In the genomic region with DNA sequence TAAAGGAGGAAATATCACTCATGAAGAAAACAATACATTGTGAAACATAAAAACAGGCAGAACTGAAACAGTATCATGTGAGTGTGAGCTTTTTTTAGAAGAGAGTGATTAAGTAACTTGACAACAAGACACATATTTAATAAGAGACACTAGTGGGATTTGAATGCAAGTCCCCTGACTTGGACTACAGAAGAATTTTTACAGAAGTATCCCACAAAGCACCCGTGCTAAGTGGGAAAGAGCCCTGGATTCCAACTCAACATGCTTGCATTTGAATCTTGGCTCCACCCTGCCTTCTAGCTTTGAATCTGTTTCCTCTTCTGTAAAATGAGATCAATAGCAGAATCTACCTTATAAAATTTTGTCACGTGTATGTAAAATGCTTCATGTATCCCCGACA, we compare ENCODE assay signal across 15 cellular contexts.
DNase-seq lines count a peak whose midpoint lies in the region; ATAC-seq, FAIRE-seq and TF ChIP-seq lines count a peak whose summit lies in the region.
"Had no signal": no experiment of that assay in that cellular context is flagged by ENCODE, and none has a peak within 500 bp of the region (broad histone marks: within the 10 kb centered on the region; RNA-seq: fewer than 3 reads in every experiment).

No MANE protein-coding gene starts in this region.

- intact Hi-C loops in GM12878 (cut with micrococcal nuclease; ENCODE audit: unreplicated experiment) (no loop called here), body of pancreas (cut with DNase I) (no loop called here), ovary (cut with DNase I) (no loop called here)

- TF ChIP-seq RAD21 in GM12878 (IDR thresholded peaks at IDR 0.05; ENCODE audit: insufficient read depth, low read depth, low read length): no peak

- RAD21 ChIA-PET in GM12878 (lab: Charles Lee; ENCODE audit: unreplicated experiment): interaction anchor here (0.9 to 3.4 kb wide), 6 partner anchors 11 to 84 kb away, joined by 3 to 30 read pairs (median 3); no protein-coding TSS in a partner anchor

- peak overlapping the region; percentile 6; the same call in 1 of the 2 replicates for H2AFZ ChIP-seq in GM12878 (ENCODE audit: control insufficient read depth, low read depth, low read length)

- no peak overlapping the region for H3K4me3 ChIP-seq in BLaER1 treated with 17β-estradiol and CSF1 and Interleukin-3, amounts not matched to agents 10 nM and 100 nM
- H3K4me3 ChIP-seq in GM12878 (peak overlapping the region; percentile 22; the same call in 1 of the 2 replicates), body of pancreas (no peak overlapping the region), ovary (no peak overlapping the region)
- H3K4me3 ChIP-seq: tibial artery had no signal

- H3K4me2 ChIP-seq in BLaER1 treated with 17β-estradiol and CSF1 and Interleukin-3, amounts not matched to agents 10 nM and 100 nM: peak overlapping the region in 9 of 11 experiments; percentile 13 to 84 (median 47); a peak in 13 of 22 replicates
- peak overlapping the region; percentile 5 for H3K4me2 ChIP-seq in GM12878 (ENCODE audit: control insufficient read depth, insufficient read depth)

- FAIRE-seq in GM12878 (lab: Jason Lieb, UNC): no peak

- no peaks in the 10 kb centered on the region for H3K27me3 ChIP-seq in BLaER1 treated with 17β-estradiol and CSF1 and Interleukin-3, amounts not matched to agents 10 nM and 100 nM
- no peaks in the 10 kb centered on the region for H3K27me3 ChIP-seq in GM12878 (replicated peaks in 1 of 2; ENCODE audit: control insufficient read depth in 2 of 2, insufficient read depth in 2 of 2, low read length in 1 of 2)
- no peaks in the 10 kb centered on the region for H3K27me3 ChIP-seq in body of pancreas
- no peaks in the 10 kb centered on the region for H3K27me3 ChIP-seq in ovary
- H3K27me3 ChIP-seq: tibial artery had no signal

- H4K20me1 ChIP-seq in BLaER1 treated with 17β-estradiol and CSF1 and Interleukin-3, amounts not matched to agents 10 nM and 100 nM: no peaks in the 10 kb centered on the region
- no peaks in the 10 kb centered on the region for H4K20me1 ChIP-seq in GM12878 (ENCODE audit: control insufficient read depth, insufficient read depth)

- ATAC-seq in GM19351 (IDR thresholded peaks at IDR 0.05; ENCODE audit: unreplicated experiment) (peak; percentile 71), HG03571 (IDR thresholded peaks at IDR 0.05; ENCODE audit: unreplicated experiment) (peak; percentile 60), GM12878 (peak; percentile 79), body of pancreas (no peak)
- ATAC-seq: natural killer cell treated with Interleukin-12 subunit alpha and Interleukin-12 subunit beta and Interleukin-15 and Interleukin-18, amount 100 ng/mL, for 72 hours had no signal

- SMC1A ChIA-PET in GM12878 (lab: Charles Lee; ENCODE audit: uncharacterized antibody, unreplicated experiment): interaction anchor here (0.8 to 7.4 kb wide), 7 partner anchors 12 to 103 kb away, joined by 3 to 72 read pairs (median 4); no protein-coding TSS in a partner anchor

- no TSS peak for BruUV-seq in GM12878 (replicated peaks; lab: Mats Ljungman, UMichigan)

- 2% methylated on average over 3 of the region's 3 CpGs for WGBS in GM12878 (ENCODE audit: insufficient coverage, insufficient replicate concordance, low lambda C conversion rate, missing lambda C conversion rate)
- 37 to 39% methylated on average over 3 of the region's 3 CpGs for WGBS in body of pancreas, 2 donors
- WGBS in ovary, 3 donors: 53 to 65% (median 56%) methylated on average over 3 of the region's 3 CpGs

- in situ Hi-C loops in GM12878 (cut with MboI): no loop called here

- peak overlapping the region in 8 of 11 experiments; percentile 39 to 91 (median 77); a peak in 15 of 22 replicates for H3K27ac ChIP-seq in BLaER1 treated with 17β-estradiol and CSF1 and Interleukin-3, amounts not matched to agents 10 nM and 100 nM
- H3K27ac ChIP-seq in GM12878 (ENCODE audit: control insufficient read depth, insufficient read depth): no peak overlapping the region
- peak overlapping the region in 1 of 4 donors; percentile 16 for H3K27ac ChIP-seq in body of pancreas
- H3K27ac ChIP-seq in ovary: no peak overlapping the region
- H3K27ac ChIP-seq: tibial artery had no signal

- DNase-seq in GM12878 (ENCODE audit: low read depth, low spot score) (no peak), body of pancreas (no peak), ovary (no peak), NCI-H226 (no peak)
- DNase-seq in stimulated activated CD4-positive, alpha-beta T cell treated with anti-CD3 and anti-CD28 coated beads, Interleukin-2, amount 100 ng/mL, for 24 hours: no peak
- DNase-seq: activated CD4-positive, alpha-beta T cell treated with anti-CD3 and anti-CD28 coated beads, Interleukin-2, amount 10 ng/mL, durations not matched to agents 7 days and 5 days; effector memory CD4-positive, alpha-beta T cell; NCI-H2081; NCI-H748 treated with DMSO at 0.1 percent for 48 hours; stimulated activated CD4-positive, alpha-beta T cell treated with anti-CD3 and anti-CD28 coated beads, Interleukin-1b, Interleukin-23, amount 100 ng/mL, for 48 hours; tibial artery had no signal

- TF ChIP-seq EP300 in GM12878 (IDR thresholded peaks at IDR 0.05; ENCODE audit: borderline replicate concordance in 1 of 2, control insufficient read depth in 1 of 2, low read depth in 2 of 2, low read length in 2 of 2): no peak
- TF ChIP-seq EP300 in ovary (IDR thresholded peaks at IDR 0.05): no peak

- TF ChIP-seq CTCF in GM12878 (IDR thresholded peaks at IDR 0.05 in 2 of 3, conservative IDR thresholded peaks at IDR 0.05 in 1 of 3; ENCODE audit: control insufficient read depth in 2 of 3, extremely low read depth in 1 of 3, insufficient read depth in 1 of 3, low read depth in 3 of 3, low read length in 3 of 3): no peak
- no peak for TF ChIP-seq CTCF in body of pancreas (IDR thresholded peaks at IDR 0.05)
- no peak for TF ChIP-seq CTCF in ovary (IDR thresholded peaks at IDR 0.05)

- H3K79me2 ChIP-seq in GM12878 (ENCODE audit: control insufficient read depth, insufficient read depth, low read length): no peaks in the 10 kb centered on the region

- H3K9me3 ChIP-seq in BLaER1 treated with 17β-estradiol and CSF1 and Interleukin-3, amounts not matched to agents 10 nM and 100 nM (replicated peaks in 1 of 11): peaks cover 7 to 25% (median 14%) of the 10 kb centered on the region in 11 experiments; a peak in 15 of 22 replicates
- H3K9me3 ChIP-seq in GM12878 (replicated peaks; ENCODE audit: control insufficient read depth, insufficient read depth, low read length): no peaks in the 10 kb centered on the region; the same call in 2 of the 3 replicates
- H3K9me3 ChIP-seq in body of pancreas: no peaks in the 10 kb centered on the region
- no peaks in the 10 kb centered on the region for H3K9me3 ChIP-seq in ovary
- H3K9me3 ChIP-seq: tibial artery had no signal

- POLR2A ChIA-PET in GM12878 (lab: Charles Lee): interaction anchor here (0.8 to 1.0 kb wide), 3 partner anchors 9 to 13 kb away, joined by 3 to 4 read pairs (median 3); no protein-coding TSS in a partner anchor

- H3K9ac ChIP-seq in BLaER1 treated with 17β-estradiol and CSF1 and Interleukin-3, amounts not matched to agents 10 nM and 100 nM: peak overlapping the region in 5 of 11 experiments; percentile 32 to 76 (median 62); a peak in 9 of 22 replicates
- H3K9ac ChIP-seq in GM12878 (ENCODE audit: control insufficient read depth, insufficient read depth, low read length): no peak overlapping the region

- no peaks in the 10 kb centered on the region for H3K36me3 ChIP-seq in BLaER1 treated with 17β-estradiol and CSF1 and Interleukin-3, amounts not matched to agents 10 nM and 100 nM
- H3K36me3 ChIP-seq in GM12878 (ENCODE audit: control insufficient read depth in 2 of 2, insufficient read depth in 2 of 2, low read length in 1 of 2) (no peaks in the 10 kb centered on the region), body of pancreas (replicated peaks in 1 of 2; ENCODE audit: insufficient read depth in 1 of 2, low read depth in 2 of 2) (no peaks in the 10 kb centered on the region), ovary (no peaks in the 10 kb centered on the region)
- H3K36me3 ChIP-seq: tibial artery had no signal

- H3K4me1 ChIP-seq in BLaER1 treated with 17β-estradiol and CSF1 and Interleukin-3, amounts not matched to agents 10 nM and 100 nM: peaks cover 0 to 73% (median 20%) of the 10 kb centered on the region in 10 experiments; a peak in 14 of 20 replicates
- peaks cover 10% of the 10 kb centered on the region; the same call in 1 of the 2 replicates for H3K4me1 ChIP-seq in GM12878 (ENCODE audit: control insufficient read depth, insufficient read depth, low read length)
- no peaks in the 10 kb centered on the region for H3K4me1 ChIP-seq in body of pancreas
- no peaks in the 10 kb centered on the region for H3K4me1 ChIP-seq in ovary (ENCODE audit: insufficient read depth)
- H3K4me1 ChIP-seq: tibial artery had no signal

- CTCF ChIA-PET in GM12878 (lab: Yijun Ruan, JAX): interaction anchor here (1.0 to 2.3 kb wide), 6 partner anchors 8 to 103 kb away, joined by 3 to 14 read pairs (median 4); no protein-coding TSS in a partner anchor

- TF ChIP-seq POLR2A in GM12878 (IDR thresholded peaks at IDR 0.05; ENCODE audit: low read depth, low read length) (no peak), body of pancreas (IDR thresholded peaks at IDR 0.05) (no peak), ovary (IDR thresholded peaks at IDR 0.05) (no peak)

TF ChIP-seq in GM12878, 131 proteins besides CTCF, POLR2A, EP300 and RAD21 (continues in another document):
- TF ChIP-seq BHLHE40 (IDR thresholded peaks at IDR 0.05; ENCODE audit: borderline replicate concordance in 1 of 2, low read depth in 2 of 2, low read length in 1 of 2) (peak; percentile 43 to 55; a peak in 1 of 4 replicates), SMC3 (IDR thresholded peaks at IDR 0.05; ENCODE audit: borderline replicate concordance, low read length) (no peak), ZNF384 (IDR thresholded peaks at IDR 0.05; ENCODE audit: borderline replicate concordance, low read depth, low read length) (no peak), MEF2A (IDR thresholded peaks at IDR 0.05; ENCODE audit: insufficient read depth, low read depth, low read length) (peak; percentile 61; the same call in 1 of the 2 replicates), EGR1 (IDR thresholded peaks at IDR 0.05; ENCODE audit: borderline replicate concordance in 1 of 2, low read depth in 2 of 2, low read length in 2 of 2) (no peak), NRF1 (conservative IDR thresholded peaks at IDR 0.05; ENCODE audit: low read depth, low read length) (no peak)
- TF ChIP-seq, protein P1, sequence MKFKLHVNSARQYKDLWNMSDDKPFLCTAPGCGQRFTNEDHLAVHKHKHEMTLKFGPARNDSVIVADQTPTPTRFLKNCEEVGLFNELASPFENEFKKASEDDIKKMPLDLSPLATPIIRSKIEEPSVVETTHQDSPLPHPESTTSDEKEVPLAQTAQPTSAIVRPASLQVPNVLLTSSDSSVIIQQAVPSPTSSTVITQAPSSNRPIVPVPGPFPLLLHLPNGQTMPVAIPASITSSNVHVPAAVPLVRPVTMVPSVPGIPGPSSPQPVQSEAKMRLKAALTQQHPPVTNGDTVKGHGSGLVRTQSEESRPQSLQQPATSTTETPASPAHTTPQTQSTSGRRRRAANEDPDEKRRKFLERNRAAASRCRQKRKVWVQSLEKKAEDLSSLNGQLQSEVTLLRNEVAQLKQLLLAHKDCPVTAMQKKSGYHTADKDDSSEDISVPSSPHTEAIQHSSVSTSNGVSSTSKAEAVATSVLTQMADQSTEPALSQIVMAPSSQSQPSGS (IDR thresholded peaks at IDR 0.05; ENCODE audit: low read length): no peak

Comparison
In these comparisons a context has a peak if more than half of its experiments do, and no peak if none do; other contexts are left out.
1. H3K27ac ChIP-seq: peak in BLaER1 treated with 17β-estradiol and CSF1 and Interleukin-3, amounts not matched to agents 10 nM and 100 nM (8 of 11); none in GM12878 (single experiment) and ovary (0 of 2).